1 cellular context compared by ENCODE assay signal in the genomic region with DNA sequence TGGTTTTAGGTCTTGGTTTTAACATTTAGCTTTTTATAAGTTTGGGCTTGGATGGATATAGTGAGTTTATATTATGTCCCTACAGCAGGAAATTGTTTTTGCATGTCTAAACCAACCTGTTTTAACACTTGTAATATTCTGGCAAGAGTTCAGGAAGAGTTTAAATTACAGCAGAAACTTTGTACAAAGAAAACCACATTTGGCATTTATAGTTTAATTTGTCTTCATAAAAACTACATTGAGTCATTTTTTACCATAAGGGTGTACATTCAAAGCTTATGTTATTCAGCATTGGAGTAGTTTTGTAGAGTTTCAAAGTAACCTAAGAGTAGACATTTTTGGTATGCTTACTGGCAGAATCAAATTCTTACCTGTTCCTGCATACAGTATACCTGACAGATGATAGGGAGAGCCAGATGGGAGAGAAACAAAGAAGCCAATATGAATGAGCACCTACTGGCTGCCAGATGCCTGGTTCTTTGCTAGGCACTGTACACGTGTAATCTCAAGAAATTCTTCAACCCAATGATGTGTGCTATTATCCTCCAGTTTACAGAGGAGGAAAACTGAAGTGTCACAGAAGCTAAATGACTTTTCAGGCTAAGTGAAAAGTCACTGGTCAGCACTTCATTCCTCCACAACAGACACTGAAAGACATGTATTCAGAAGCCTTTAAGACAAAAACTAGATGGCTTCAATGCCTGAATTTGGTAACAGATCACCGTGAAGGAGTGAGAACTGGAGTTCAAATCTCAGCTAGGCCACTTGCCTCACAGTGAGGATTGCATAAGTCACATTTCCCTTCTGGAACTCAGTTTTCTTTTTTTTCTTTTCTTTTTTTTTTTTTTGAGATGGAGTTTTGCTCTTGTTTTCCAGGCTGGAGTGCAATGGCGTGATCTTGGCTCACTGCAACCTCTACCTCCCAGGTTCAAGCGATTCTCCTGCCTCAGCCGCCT.
TF ChIP-seq lines count a peak whose summit lies in the region.

No MANE protein-coding gene starts in this region.

TF ChIP-seq in HEK293, 187 proteins besides CTCF, POLR2A, EP300 and RAD21:
- TF ChIP-seq ZNF518A (tag by site-specific recombination; conservative IDR thresholded peaks at IDR 0.05; ENCODE audit: low read depth): no peak
- TF ChIP-seq ZNF24 (tag by site-specific recombination; IDR thresholded peaks at IDR 0.05): no peak
- no peak for TF ChIP-seq ZNF664 (tag by site-specific recombination; IDR thresholded peaks at IDR 0.05)
- no peak for TF ChIP-seq ZNF571 (tag by site-specific recombination; IDR thresholded peaks at IDR 0.05)
- TF ChIP-seq SCRT2 (tag by site-specific recombination; IDR thresholded peaks at IDR 0.05): peak; percentile 91
- TF ChIP-seq ZNF629 (tag by site-specific recombination; IDR thresholded peaks at IDR 0.05): 0 out of 2 replicates have a peak, but pooled peaks have one; percentile 25
- no peak for TF ChIP-seq ZNF544 (tag by site-specific recombination; IDR thresholded peaks at IDR 0.05)
- TF ChIP-seq ZNF362 (tag by site-specific recombination; IDR thresholded peaks at IDR 0.05): no peak
- TF ChIP-seq ZNF2 (tag by site-specific recombination; IDR thresholded peaks at IDR 0.05): peak; percentile 48; the same call in 1 of the 2 replicates
- peak; percentile 37; the same call in 1 of the 2 replicates for TF ChIP-seq ZNF366 (tag by site-specific recombination; conservative IDR thresholded peaks at IDR 0.05)
- TF ChIP-seq FEZF1 (tag by site-specific recombination; IDR thresholded peaks at IDR 0.05): peak; percentile 46; the same call in 1 of the 2 replicates
- peak; percentile 74 for TF ChIP-seq PRDM6 (tag by site-specific recombination; IDR thresholded peaks at IDR 0.05)
- TF ChIP-seq PRDM10 (tag by site-specific recombination; IDR thresholded peaks at IDR 0.05): 0 out of 2 replicates have a peak, but pooled peaks have one; percentile 32
- no peak for TF ChIP-seq ZNF626 (tag by site-specific recombination; IDR thresholded peaks at IDR 0.05)
- TF ChIP-seq ZNF394 (tag by site-specific recombination; IDR thresholded peaks at IDR 0.05; ENCODE audit: borderline replicate concordance): peak; percentile 26; the same call in 1 of the 2 replicates
- no peak for TF ChIP-seq EGR2 (tag by site-specific recombination; IDR thresholded peaks at IDR 0.05; ENCODE audit: low read depth)
- 0 out of 2 replicates have a peak, but pooled peaks have one; percentile 15 for TF ChIP-seq ZNF184 (tag by site-specific recombination; IDR thresholded peaks at IDR 0.05)
- 0 out of 2 replicates have a peak, but pooled peaks have one; percentile 26 for TF ChIP-seq ZXDB (tag by site-specific recombination; IDR thresholded peaks at IDR 0.05)
- TF ChIP-seq SCRT1 (tag by site-specific recombination; IDR thresholded peaks at IDR 0.05; ENCODE audit: borderline replicate concordance): peak; percentile 82
- no peak for TF ChIP-seq ZBTB8A (tag by site-specific recombination; IDR thresholded peaks at IDR 0.05)
- TF ChIP-seq KLF8 (tag by site-specific recombination; IDR thresholded peaks at IDR 0.05): peak; percentile 28; the same call in 1 of the 2 replicates
- no peak for TF ChIP-seq ZNF37A (tag by site-specific recombination; IDR thresholded peaks at IDR 0.05)
- peak; percentile 77 for TF ChIP-seq ZNF843 (tag by site-specific recombination; IDR thresholded peaks at IDR 0.05)
